In genomic region chr7:157297071-157297638, GRCh38 we compare ENCODE assay signal across 14 cellular contexts. TPM values are rescaled to one million over a fixed set of nuclear protein-coding genes. Genes with fewer than 3 reads are reported as not detected.
DNase-seq lines count a peak whose midpoint lies in the region; ATAC-seq and TF ChIP-seq lines count a peak whose summit lies in the region.
"Had no signal": no experiment of that assay in that cellular context is flagged by ENCODE, and none has a peak within 500 bp of the region (broad histone marks: within the 10 kb centered on the region; RNA-seq: fewer than 3 reads in every experiment).

No MANE protein-coding gene starts in this region.

- H3K4me1 Mint-ChIP-seq in activated naive CD4-positive, alpha-beta T cell treated with anti-CD3 and anti-CD28 coated beads, Interleukin-2, amount 50 U/mL, for 24 hours: peaks cover 25% of the 10 kb centered on the region
- peaks cover 23 to 27% of the 10 kb centered on the region in 2 donors for H3K4me1 Mint-ChIP-seq in stimulated activated naive B cell treated with anti-CD40 and anti-IgM and Interleukin-4, amounts not matched to agents 10 μg/mL and 1 μg/mL and 100 μg/mL, for 72 hours

- no peak for DNase-seq in activated naive CD4-positive, alpha-beta T cell treated with Interleukin-2 at 50 U/mL for 16 hours
- DNase-seq in NB4 (ENCODE audit: low read depth) (peak; percentile 9), body of pancreas (no peak), NCI-H2107 (lab: John Stamatoyannopoulos, UW) (no peak), breast epithelium (ENCODE audit: low spot score in 2 of 2) (no peak)
- DNase-seq in stimulated activated naive B cell treated with anti-CD40 and anti-IgM and Interleukin-4, amounts not matched to agents 10 μg/mL and 1 μg/mL and 100 μg/mL, for 72 hours: no peak
- DNase-seq: ACHN, IMR-90, NCI-H1417 treated with DMSO at 0.1 percent for 48 hours, NCI-H2029 treated with DMSO at 0.1 percent for 48 hours, SHP77 had no signal

- no peaks in the 10 kb centered on the region for H3K36me3 Mint-ChIP-seq in activated naive CD4-positive, alpha-beta T cell treated with anti-CD3 and anti-CD28 coated beads, Interleukin-2, amount 50 U/mL, for 24 hours
- H3K36me3 Mint-ChIP-seq in stimulated activated naive B cell treated with anti-CD40 and anti-IgM and Interleukin-4, amounts not matched to agents 10 μg/mL and 1 μg/mL and 100 μg/mL, for 72 hours: no peaks in the 10 kb centered on the region

- H3K9me3 ChIP-seq in body of pancreas: no peaks in the 10 kb centered on the region
- no peaks in the 10 kb centered on the region for H3K9me3 ChIP-seq in breast epithelium

- WGBS in body of pancreas, 2 donors: 60 to 63% methylated on average over 14 to 17 of the region's 17 CpGs

- no peaks in the 10 kb centered on the region for H3K36me3 ChIP-seq in body of pancreas (replicated peaks in 1 of 2; ENCODE audit: insufficient read depth in 1 of 2, low read depth in 2 of 2)
- no peaks in the 10 kb centered on the region for H3K36me3 ChIP-seq in breast epithelium

- ATAC-seq in body of pancreas: peak; percentile 45
- no peak for ATAC-seq in stimulated activated naive B cell treated with anti-CD40 and anti-IgM and Interleukin-4, amounts not matched to agents 10 μg/mL and 1 μg/mL and 100 μg/mL, for 72 hours (replicated peaks)

- intact Hi-C loops in body of pancreas (cut with DNase I) (no loop called here), breast epithelium (cut with DNase I; ENCODE audit: low total_unique reads) (no loop called here)

- no peaks in the 10 kb centered on the region for H3K27me3 ChIP-seq in body of pancreas
- no peaks in the 10 kb centered on the region for H3K27me3 ChIP-seq in breast epithelium

- H3K27me3 Mint-ChIP-seq in activated naive CD4-positive, alpha-beta T cell treated with anti-CD3 and anti-CD28 coated beads, Interleukin-2, amount 50 U/mL, for 24 hours: no peaks in the 10 kb centered on the region
- peaks cover 0 to 13% of the 10 kb centered on the region in 2 donors for H3K27me3 Mint-ChIP-seq in stimulated activated naive B cell treated with anti-CD40 and anti-IgM and Interleukin-4, amounts not matched to agents 10 μg/mL and 1 μg/mL and 100 μg/mL, for 72 hours

- no peaks in the 10 kb centered on the region for H3K9me3 Mint-ChIP-seq in activated naive CD4-positive, alpha-beta T cell treated with anti-CD3 and anti-CD28 coated beads, Interleukin-2, amount 50 U/mL, for 24 hours
- peaks cover 0 to 6% of the 10 kb centered on the region in 2 donors for H3K9me3 Mint-ChIP-seq in stimulated activated naive B cell treated with anti-CD40 and anti-IgM and Interleukin-4, amounts not matched to agents 10 μg/mL and 1 μg/mL and 100 μg/mL, for 72 hours

- H3K27ac Mint-ChIP-seq in activated naive CD4-positive, alpha-beta T cell treated with anti-CD3 and anti-CD28 coated beads, Interleukin-2, amount 50 U/mL, for 24 hours: peak overlapping the region; percentile 41
- peak overlapping the region; percentile 47 for H3K27ac Mint-ChIP-seq in stimulated activated naive B cell treated with anti-CD40 and anti-IgM and Interleukin-4, amounts not matched to agents 10 μg/mL and 1 μg/mL and 100 μg/mL, for 72 hours

- TF ChIP-seq CTCF in NB4 (IDR thresholded peaks at IDR 0.05; ENCODE audit: low read depth, low read length) (no peak), body of pancreas (IDR thresholded peaks at IDR 0.05) (no peak), breast epithelium (IDR thresholded peaks at IDR 0.05) (no peak)

- no peak overlapping the region for H3K4me3 Mint-ChIP-seq in activated naive CD4-positive, alpha-beta T cell treated with anti-CD3 and anti-CD28 coated beads, Interleukin-2, amount 50 U/mL, for 24 hours
- H3K4me3 Mint-ChIP-seq in stimulated activated naive B cell treated with anti-CD40 and anti-IgM and Interleukin-4, amounts not matched to agents 10 μg/mL and 1 μg/mL and 100 μg/mL, for 72 hours: no peak overlapping the region

- no peaks in the 10 kb centered on the region for H3K4me1 ChIP-seq in body of pancreas
- no peaks in the 10 kb centered on the region for H3K4me1 ChIP-seq in breast epithelium

- no peak overlapping the region for H3K4me3 ChIP-seq in NB4 (ENCODE audit: low read depth, low read length)
- no peak overlapping the region for H3K4me3 ChIP-seq in body of pancreas
- no peak overlapping the region for H3K4me3 ChIP-seq in breast epithelium
- H3K4me3 ChIP-seq: SK-N-MC had no signal

- TF ChIP-seq POLR2A in NB4 (IDR thresholded peaks at IDR 0.05; ENCODE audit: extremely low read depth, insufficient read length) (no peak), body of pancreas (IDR thresholded peaks at IDR 0.05) (no peak), breast epithelium (IDR thresholded peaks at IDR 0.05) (no peak)

- H3K27ac ChIP-seq in body of pancreas: no peak overlapping the region
- H3K27ac ChIP-seq in breast epithelium: no peak overlapping the region
- H3K27ac ChIP-seq: C4-2B, SK-N-MC had no signal

RNA-seq across cellular contexts. Expression of gene DNAJB6, which starts 39.6 kb away (rescaled TPM):
- 10 to 100 TPM; 26.5 to 32.0 TPM for total RNA-seq in body of pancreas
- total RNA-seq in breast epithelium: 100 to 1,000 TPM in 2 of 3 donors, 10 to 100 TPM in 1; 73.8 to 136 (median 101) TPM
